ENCODE assay signal across 3 cellular contexts in the genomic region with DNA sequence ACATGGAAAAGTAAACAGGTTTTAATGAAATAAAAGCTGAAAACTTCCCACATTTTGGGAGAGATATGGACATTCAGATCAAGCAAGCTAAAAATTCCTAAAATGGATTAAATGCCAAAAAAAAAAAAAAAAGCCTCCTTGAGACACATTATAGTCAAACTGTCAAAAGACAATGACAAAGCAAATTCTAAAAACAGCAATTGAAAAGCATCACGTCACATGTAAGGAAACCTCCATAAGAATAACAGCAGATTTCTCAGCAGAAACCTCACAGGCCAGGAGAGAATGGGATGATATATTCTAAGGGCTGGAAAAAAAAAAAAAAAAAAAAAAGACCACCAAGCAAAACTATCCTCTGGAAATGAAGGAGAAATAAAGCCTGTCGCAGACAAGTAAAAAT.
TF ChIP-seq lines count a peak whose summit lies in the region.
"Not testable (repeated sequence)": the region's sequence is repeated elsewhere in the genome, so short reads cannot be mapped to it uniquely, and the experiment has no call there.

No MANE protein-coding gene starts in this region.

TF ChIP-seq in WTC11, 78 proteins besides CTCF, POLR2A, EP300 and RAD21:
- peak; percentile 82; the same call in 1 of the 2 replicates for TF ChIP-seq ZNF317 (CRISPR knock-in tag; IDR thresholded peaks at IDR 0.05; ENCODE audit: borderline replicate concordance, low read depth)

TF ChIP-seq in K562, 482 proteins besides CTCF, POLR2A, EP300 and RAD21:
- peak; percentile 81 for TF ChIP-seq ZNF766 (CRISPR knock-in tag; conservative IDR thresholded peaks at IDR 0.05)
- 0 out of 2 replicates have a peak, but pooled peaks have one; percentile 11 for TF ChIP-seq CREM (IDR thresholded peaks at IDR 0.05; ENCODE audit: low read depth)
- TF ChIP-seq MAFG (tag; conservative IDR thresholded peaks at IDR 0.05): peak; percentile 77
- TF ChIP-seq ATF7 (IDR thresholded peaks at IDR 0.05): peak; percentile 82
- TF ChIP-seq MEF2A (IDR thresholded peaks at IDR 0.05; ENCODE audit: control insufficient read depth, low read depth, low read length): peak; percentile 78
- TF ChIP-seq MAFK (IDR thresholded peaks at IDR 0.05; ENCODE audit: low read length): peak; percentile 37; the same call in 1 of the 2 replicates
- peak; percentile 9; the same call in 1 of the 2 replicates for TF ChIP-seq JUND (IDR thresholded peaks at IDR 0.05; ENCODE audit: borderline replicate concordance, low read depth, low read length)
- peak; percentile 61; the same call in 1 of the 3 replicates for TF ChIP-seq JUND (tag; IDR thresholded peaks at IDR 0.05; ENCODE audit: borderline replicate concordance, low read depth, low read length)
- peak; percentile 91 for TF ChIP-seq ZNF316 (IDR thresholded peaks at IDR 0.05)
- not testable (repeated sequence) for TF ChIP-seq ATF1 (CRISPR knock-in tag; IDR thresholded peaks at IDR 0.05)
- peak; percentile 50 for TF ChIP-seq ATF1 (tag; IDR thresholded peaks at IDR 0.05)
- 0 out of 2 replicates have a peak, but pooled peaks have one; percentile 43 for TF ChIP-seq DPF2 (IDR thresholded peaks at IDR 0.05)
- peak; percentile 84 for TF ChIP-seq TRIM28 (IDR thresholded peaks at IDR 0.05)
- TF ChIP-seq NFE2 (IDR thresholded peaks at IDR 0.05; ENCODE audit: low read depth): peak; percentile 80
- peak; percentile 36; the same call in 1 of the 2 replicates for TF ChIP-seq MAFF (IDR thresholded peaks at IDR 0.05; ENCODE audit: low read length)
- TF ChIP-seq CBX3 (IDR thresholded peaks at IDR 0.05; ENCODE audit: borderline replicate concordance in 1 of 2, low read length in 2 of 2): peak in 1 of 2 experiments; percentile 84; a peak in 2 of 3 replicates
- TF ChIP-seq, protein P1, sequence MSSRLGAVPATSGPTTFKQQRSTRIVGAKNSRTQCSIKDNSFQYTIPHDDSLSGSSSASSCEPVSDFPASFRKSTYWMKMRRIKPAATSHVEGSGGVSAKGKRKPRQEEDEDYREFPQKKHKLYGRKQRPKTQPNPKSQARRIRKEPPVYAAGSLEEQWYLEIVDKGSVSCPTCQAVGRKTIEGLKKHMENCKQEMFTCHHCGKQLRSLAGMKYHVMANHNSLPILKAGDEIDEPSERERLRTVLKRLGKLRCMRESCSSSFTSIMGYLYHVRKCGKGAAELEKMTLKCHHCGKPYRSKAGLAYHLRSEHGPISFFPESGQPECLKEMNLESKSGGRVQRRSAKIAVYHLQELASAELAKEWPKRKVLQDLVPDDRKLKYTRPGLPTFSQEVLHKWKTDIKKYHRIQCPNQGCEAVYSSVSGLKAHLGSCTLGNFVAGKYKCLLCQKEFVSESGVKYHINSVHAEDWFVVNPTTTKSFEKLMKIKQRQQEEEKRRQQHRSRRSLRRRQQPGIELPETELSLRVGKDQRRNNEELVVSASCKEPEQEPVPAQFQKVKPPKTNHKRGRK (tag; IDR thresholded peaks at IDR 0.05): peak; percentile 59; the same call in 1 of the 2 replicates
- peak; percentile 84 for TF ChIP-seq MEF2D (tag; conservative IDR thresholded peaks at IDR 0.05; ENCODE audit: low read depth)
- TF ChIP-seq C11orf30 (IDR thresholded peaks at IDR 0.05; ENCODE audit: low read depth): peak; percentile 73
- TF ChIP-seq, protein P2, sequence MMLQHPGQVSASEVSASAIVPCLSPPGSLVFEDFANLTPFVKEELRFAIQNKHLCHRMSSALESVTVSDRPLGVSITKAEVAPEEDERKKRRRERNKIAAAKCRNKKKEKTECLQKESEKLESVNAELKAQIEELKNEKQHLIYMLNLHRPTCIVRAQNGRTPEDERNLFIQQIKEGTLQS (IDR thresholded peaks at IDR 0.05): peak; percentile 16; the same call in 1 of the 2 replicates
- TF ChIP-seq, protein P2 (CRISPR knock-in tag; conservative IDR thresholded peaks at IDR 0.05): not testable (repeated sequence)
- TF ChIP-seq ZNF384 (IDR thresholded peaks at IDR 0.05; ENCODE audit: low read depth, low read length): peak; percentile 80
- peak; percentile 71 to 89 for TF ChIP-seq TRIM24 (IDR thresholded peaks at IDR 0.05)

TF ChIP-seq in HepG2, 621 proteins besides CTCF, POLR2A, EP300 and RAD21:
- peak; percentile 57; the same call in 1 of the 2 replicates for TF ChIP-seq ZNF317 (CRISPR knock-in tag; IDR thresholded peaks at IDR 0.05)
